In the genomic region with DNA sequence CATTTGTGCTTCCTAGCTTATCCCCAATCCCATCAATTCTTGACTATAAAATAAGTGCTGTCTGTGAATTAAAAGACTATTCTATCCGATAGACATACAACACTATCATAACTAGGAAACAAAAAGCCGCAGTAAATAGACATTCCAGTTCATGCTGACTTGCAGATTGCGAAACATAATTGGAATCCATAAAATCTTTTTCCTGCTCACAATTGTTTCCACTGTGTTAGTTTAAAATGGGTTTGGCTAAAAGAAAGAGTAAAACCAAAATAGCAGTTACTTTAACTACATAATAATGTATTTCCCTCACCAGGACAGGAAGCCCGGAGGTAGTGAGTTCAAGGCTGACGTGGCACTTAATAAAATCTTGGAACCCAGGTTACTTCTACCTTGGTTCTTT, we compare ENCODE assay signal across 2 cellular contexts.
A peak's percentile ranks its signal among the peaks of the same experiment; 100 is the strongest.
TF ChIP-seq lines count a peak whose summit lies in the region.

No MANE protein-coding gene starts in this region.

TF ChIP-seq in H1, 55 proteins besides CTCF, POLR2A, EP300 and RAD21:
- no peak for TF ChIP-seq RNF2 (IDR thresholded peaks at IDR 0.05; ENCODE audit: borderline replicate concordance, low read depth, low read length, missing control alignments, poor library complexity, severe bottlenecking)
- TF ChIP-seq EZH2 (IDR thresholded peaks at IDR 0.05; ENCODE audit: low read depth, low read length, severe bottlenecking): no peak
- TF ChIP-seq CEBPB (IDR thresholded peaks at IDR 0.05; ENCODE audit: low read depth, low read length): peak; percentile 61; the same call in 1 of the 2 replicates

TF ChIP-seq in GM23338, 12 proteins besides CTCF, POLR2A, EP300 and RAD21:
- TF ChIP-seq, protein P1, sequence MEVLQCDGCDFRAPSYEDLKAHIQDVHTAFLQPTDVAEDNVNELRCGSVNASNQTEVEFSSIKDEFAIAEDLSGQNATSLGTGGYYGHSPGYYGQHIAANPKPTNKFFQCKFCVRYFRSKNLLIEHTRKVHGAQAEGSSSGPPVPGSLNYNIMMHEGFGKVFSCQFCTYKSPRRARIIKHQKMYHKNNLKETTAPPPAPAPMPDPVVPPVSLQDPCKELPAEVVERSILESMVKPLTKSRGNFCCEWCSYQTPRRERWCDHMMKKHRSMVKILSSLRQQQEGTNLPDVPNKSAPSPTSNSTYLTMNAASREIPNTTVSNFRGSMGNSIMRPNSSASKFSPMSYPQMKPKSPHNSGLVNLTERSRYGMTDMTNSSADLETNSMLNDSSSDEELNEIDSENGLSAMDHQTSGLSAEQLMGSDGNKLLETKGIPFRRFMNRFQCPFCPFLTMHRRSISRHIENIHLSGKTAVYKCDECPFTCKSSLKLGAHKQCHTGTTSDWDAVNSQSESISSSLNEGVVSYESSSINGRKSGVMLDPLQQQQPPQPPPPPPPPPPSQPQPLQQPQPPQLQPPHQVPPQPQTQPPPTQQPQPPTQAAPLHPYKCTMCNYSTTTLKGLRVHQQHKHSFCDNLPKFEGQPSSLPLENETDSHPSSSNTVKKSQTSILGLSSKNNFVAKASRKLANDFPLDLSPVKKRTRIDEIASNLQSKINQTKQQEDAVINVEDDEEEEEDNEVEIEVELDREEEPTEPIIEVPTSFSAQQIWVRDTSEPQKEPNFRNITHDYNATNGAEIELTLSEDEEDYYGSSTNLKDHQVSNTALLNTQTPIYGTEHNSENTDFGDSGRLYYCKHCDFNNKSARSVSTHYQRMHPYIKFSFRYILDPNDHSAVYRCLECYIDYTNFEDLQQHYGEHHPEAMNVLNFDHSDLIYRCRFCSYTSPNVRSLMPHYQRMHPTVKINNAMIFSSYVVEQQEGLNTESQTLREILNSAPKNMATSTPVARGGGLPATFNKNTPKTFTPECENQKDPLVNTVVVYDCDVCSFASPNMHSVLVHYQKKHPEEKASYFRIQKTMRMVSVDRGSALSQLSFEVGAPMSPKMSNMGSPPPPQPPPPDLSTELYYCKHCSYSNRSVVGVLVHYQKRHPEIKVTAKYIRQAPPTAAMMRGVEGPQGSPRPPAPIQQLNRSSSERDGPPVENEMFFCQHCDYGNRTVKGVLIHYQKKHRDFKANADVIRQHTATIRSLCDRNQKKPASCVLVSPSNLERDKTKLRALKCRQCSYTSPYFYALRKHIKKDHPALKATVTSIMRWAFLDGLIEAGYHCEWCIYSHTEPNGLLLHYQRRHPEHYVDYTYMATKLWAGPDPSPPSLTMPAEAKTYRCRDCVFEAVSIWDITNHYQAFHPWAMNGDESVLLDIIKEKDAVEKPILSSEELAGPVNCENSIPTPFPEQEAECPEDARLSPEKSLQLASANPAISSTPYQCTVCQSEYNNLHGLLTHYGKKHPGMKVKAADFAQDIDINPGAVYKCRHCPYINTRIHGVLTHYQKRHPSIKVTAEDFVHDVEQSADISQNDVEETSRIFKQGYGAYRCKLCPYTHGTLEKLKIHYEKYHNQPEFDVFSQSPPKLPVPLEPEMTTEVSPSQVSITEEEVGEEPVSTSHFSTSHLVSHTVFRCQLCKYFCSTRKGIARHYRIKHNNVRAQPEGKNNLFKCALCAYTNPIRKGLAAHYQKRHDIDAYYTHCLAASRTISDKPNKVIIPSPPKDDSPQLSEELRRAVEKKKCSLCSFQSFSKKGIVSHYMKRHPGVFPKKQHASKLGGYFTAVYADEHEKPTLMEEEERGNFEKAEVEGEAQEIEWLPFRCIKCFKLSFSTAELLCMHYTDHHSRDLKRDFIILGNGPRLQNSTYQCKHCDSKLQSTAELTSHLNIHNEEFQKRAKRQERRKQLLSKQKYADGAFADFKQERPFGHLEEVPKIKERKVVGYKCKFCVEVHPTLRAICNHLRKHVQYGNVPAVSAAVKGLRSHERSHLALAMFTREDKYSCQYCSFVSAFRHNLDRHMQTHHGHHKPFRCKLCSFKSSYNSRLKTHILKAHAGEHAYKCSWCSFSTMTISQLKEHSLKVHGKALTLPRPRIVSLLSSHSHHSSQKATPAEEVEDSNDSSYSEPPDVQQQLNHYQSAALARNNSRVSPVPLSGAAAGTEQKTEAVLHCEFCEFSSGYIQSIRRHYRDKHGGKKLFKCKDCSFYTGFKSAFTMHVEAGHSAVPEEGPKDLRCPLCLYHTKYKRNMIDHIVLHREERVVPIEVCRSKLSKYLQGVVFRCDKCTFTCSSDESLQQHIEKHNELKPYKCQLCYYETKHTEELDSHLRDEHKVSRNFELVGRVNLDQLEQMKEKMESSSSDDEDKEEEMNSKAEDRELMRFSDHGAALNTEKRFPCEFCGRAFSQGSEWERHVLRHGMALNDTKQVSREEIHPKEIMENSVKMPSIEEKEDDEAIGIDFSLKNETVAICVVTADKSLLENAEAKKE (CRISPR knock-in tag; IDR thresholded peaks at IDR 0.05): no peak
- TF ChIP-seq POLR2AphosphoS5 (IDR thresholded peaks at IDR 0.05; ENCODE audit: low read depth): no peak
- no peak for TF ChIP-seq ZNF331 (CRISPR knock-in tag; IDR thresholded peaks at IDR 0.05; ENCODE audit: low read depth)
- no peak for TF ChIP-seq NANOG (IDR thresholded peaks at IDR 0.05; ENCODE audit: borderline replicate concordance)
- TF ChIP-seq CREB1 (CRISPR knock-in tag; IDR thresholded peaks at IDR 0.05; ENCODE audit: low read depth): no peak
- TF ChIP-seq STAT1 (IDR thresholded peaks at IDR 0.05; ENCODE audit: unreplicated experiment): no peak
- TF ChIP-seq, protein P2, sequence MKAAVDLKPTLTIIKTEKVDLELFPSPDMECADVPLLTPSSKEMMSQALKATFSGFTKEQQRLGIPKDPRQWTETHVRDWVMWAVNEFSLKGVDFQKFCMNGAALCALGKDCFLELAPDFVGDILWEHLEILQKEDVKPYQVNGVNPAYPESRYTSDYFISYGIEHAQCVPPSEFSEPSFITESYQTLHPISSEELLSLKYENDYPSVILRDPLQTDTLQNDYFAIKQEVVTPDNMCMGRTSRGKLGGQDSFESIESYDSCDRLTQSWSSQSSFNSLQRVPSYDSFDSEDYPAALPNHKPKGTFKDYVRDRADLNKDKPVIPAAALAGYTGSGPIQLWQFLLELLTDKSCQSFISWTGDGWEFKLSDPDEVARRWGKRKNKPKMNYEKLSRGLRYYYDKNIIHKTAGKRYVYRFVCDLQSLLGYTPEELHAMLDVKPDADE (IDR thresholded peaks at IDR 0.05): no peak
- TF ChIP-seq, protein P3, sequence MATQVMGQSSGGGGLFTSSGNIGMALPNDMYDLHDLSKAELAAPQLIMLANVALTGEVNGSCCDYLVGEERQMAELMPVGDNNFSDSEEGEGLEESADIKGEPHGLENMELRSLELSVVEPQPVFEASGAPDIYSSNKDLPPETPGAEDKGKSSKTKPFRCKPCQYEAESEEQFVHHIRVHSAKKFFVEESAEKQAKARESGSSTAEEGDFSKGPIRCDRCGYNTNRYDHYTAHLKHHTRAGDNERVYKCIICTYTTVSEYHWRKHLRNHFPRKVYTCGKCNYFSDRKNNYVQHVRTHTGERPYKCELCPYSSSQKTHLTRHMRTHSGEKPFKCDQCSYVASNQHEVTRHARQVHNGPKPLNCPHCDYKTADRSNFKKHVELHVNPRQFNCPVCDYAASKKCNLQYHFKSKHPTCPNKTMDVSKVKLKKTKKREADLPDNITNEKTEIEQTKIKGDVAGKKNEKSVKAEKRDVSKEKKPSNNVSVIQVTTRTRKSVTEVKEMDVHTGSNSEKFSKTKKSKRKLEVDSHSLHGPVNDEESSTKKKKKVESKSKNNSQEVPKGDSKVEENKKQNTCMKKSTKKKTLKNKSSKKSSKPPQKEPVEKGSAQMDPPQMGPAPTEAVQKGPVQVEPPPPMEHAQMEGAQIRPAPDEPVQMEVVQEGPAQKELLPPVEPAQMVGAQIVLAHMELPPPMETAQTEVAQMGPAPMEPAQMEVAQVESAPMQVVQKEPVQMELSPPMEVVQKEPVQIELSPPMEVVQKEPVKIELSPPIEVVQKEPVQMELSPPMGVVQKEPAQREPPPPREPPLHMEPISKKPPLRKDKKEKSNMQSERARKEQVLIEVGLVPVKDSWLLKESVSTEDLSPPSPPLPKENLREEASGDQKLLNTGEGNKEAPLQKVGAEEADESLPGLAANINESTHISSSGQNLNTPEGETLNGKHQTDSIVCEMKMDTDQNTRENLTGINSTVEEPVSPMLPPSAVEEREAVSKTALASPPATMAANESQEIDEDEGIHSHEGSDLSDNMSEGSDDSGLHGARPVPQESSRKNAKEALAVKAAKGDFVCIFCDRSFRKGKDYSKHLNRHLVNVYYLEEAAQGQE (IDR thresholded peaks at IDR 0.05; ENCODE audit: unreplicated experiment): no peak
- TF ChIP-seq EZH2 (IDR thresholded peaks at IDR 0.05; ENCODE audit: low read depth, unreplicated experiment): no peak
